In the genomic region with DNA sequence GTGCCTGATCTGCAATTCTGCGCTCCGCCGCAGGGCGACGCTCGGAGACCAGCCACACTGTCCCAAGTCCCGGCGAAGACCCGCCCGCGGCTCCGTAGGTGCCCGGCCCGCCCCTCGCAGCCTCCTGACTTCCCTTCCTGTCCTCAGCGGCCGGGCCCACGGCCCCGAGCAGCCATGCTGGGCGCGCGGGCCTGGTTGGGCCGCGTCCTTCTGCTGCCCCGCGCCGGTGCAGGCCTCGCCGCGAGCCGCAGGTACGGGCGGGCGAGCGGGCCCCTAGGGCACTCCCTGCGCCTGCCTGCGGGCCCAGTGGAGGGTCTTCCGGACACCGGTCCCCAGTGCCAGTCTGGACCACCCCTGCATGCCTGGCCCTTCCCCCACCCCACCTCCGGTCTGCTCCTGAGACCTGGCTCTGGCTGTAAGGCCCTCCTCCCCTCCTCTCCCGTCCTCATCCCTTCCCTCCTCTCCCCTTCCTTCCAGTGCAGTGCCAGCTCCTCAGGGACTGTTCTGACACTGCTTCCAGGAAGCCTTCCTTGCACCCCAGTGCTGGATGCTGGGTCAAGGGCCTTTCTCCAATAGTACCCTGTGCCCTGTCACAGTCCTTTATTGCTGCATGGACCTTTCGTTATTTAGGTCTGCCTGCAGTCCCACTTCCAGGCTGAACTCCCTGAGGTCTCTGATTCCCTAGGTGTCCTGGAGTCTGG, we compare ENCODE assay signal across 8 cellular contexts. TPM values are rescaled to one million over a fixed set of nuclear protein-coding genes. Genes with fewer than 3 reads are reported as not detected.
DNase-seq lines count a peak whose midpoint lies in the region; ATAC-seq and TF ChIP-seq lines count a peak whose summit lies in the region.

A gene (plus strand): TSS at position 140 of the 701 bp plus-strand sequence. CDS start 35 bp downstream, at position 175.

- DNase-seq in A172 (ENCODE audit: low spot score), result peak; percentile 84
- DNase-seq in NCI-H2171 treated with DMSO at 0.1 percent for 48 hours (lab: John Stamatoyannopoulos, UW), result peak; percentile 80
- DNase-seq in activated B cell treated with CpG ODN at 0.5 μM for 24 hours, result peak; percentile 81
- DNase-seq in cardiac fibroblast (ENCODE audit: low read depth in 2 of 2), result peak; percentile 93 to 95
- DNase-seq in islet precursor cell, result peak; percentile 98
- DNase-seq in stimulated activated CD4-positive, alpha-beta T cell treated with anti-CD3 and anti-CD28 coated beads, Interleukin-12 subunit alpha, Interleukin-12 subunit beta, amount 100 ng/mL, for 4 hours, result peak; percentile 83

- H3K4me1 Mint-ChIP-seq in activated B cell treated with CpG ODN at 0.5 μM for 24 hours, result peaks cover 21% of the 10 kb centered on the region

- intact Hi-C loops in activated B cell treated with CpG ODN at 0.5 μM for 24 hours (cut with micrococcal nuclease), result loop anchor here (1.0 to 10.0 kb wide), 8 partner anchors 13 to 606 kb away; a partner anchor contains a TSS

- H3K4me3 Mint-ChIP-seq in activated B cell treated with CpG ODN at 0.5 μM for 24 hours, result peak within 1 kb of the TSS; percentile 85

- POLR2A ChIA-PET in activated B cell treated with CpG ODN at 0.5 μM for 24 hours (lab: Charles Lee), result interaction anchor here (0.6 to 0.9 kb wide), 4 partner anchors 230 to 708 kb away, joined by 3 to 4 read pairs (median 3); no protein-coding TSS in a partner anchor

- H3K9me3 Mint-ChIP-seq in activated B cell treated with CpG ODN at 0.5 μM for 24 hours, result no peaks in the 10 kb centered on the region

- ATAC-seq in GM18517 (IDR thresholded peaks at IDR 0.05; ENCODE audit: unreplicated experiment), result peak; percentile 67
- peak; percentile 62 for ATAC-seq in HG03066 (IDR thresholded peaks at IDR 0.05; ENCODE audit: low read depth, unreplicated experiment)
- ATAC-seq in activated B cell treated with CpG ODN at 0.5 μM for 24 hours (ENCODE audit: low read depth), result peak; percentile 89

- H3K27ac Mint-ChIP-seq in activated B cell treated with CpG ODN at 0.5 μM for 24 hours, result peak within 1 kb of the TSS; percentile 66

- TF ChIP-seq CTCF in activated B cell treated with CpG ODN at 0.5 μM for 24 hours (IDR thresholded peaks at IDR 0.05) (no peak), cardiac fibroblast (IDR thresholded peaks at IDR 0.05; ENCODE audit: low read depth, low read length) (peak; percentile 95)

- H3K4me3 ChIP-seq in cardiac fibroblast (replicated peaks in 1 of 2; ENCODE audit: low read depth in 2 of 2, low read length in 2 of 2), result peak within 1 kb of the TSS; percentile 69 to 70

- peaks cover 7% of the 10 kb centered on the region for H3K36me3 Mint-ChIP-seq in activated B cell treated with CpG ODN at 0.5 μM for 24 hours (ENCODE audit: low read depth)

- H3K27me3 Mint-ChIP-seq in activated B cell treated with CpG ODN at 0.5 μM for 24 hours, result peaks cover 7% of the 10 kb centered on the region

- CTCF ChIA-PET in activated B cell treated with CpG ODN at 0.5 μM for 24 hours (lab: Charles Lee), result interaction anchor here (0.7 to 1.1 kb wide), 2 partner anchors 13 to 79 kb away, joined by 4 read pairs; a partner anchor contains a TSS

RNA-seq across cellular contexts. Expression of the gene that starts here (rescaled TPM):
- total RNA-seq in A172 (2014; rRNA removed; shearing (Covaris generic)), result 80.7 and 97.7 TPM in 2 replicates
- 45.6 and 52.3 TPM in 2 replicates for total RNA-seq in activated B cell treated with CpG ODN at 0.5 μM for 24 hours

Comparison
In these comparisons a context has a peak if more than half of its experiments do, and no peak if none do; other contexts are left out.
1. Peak in every context shown above with its lines: DNase-seq, ATAC-seq and H3K4me3 ChIP-seq.